In genomic region chr2:17709897-17710296, GRCh38 we compare ENCODE assay signal across 21 cellular contexts.
"Had no signal": no experiment of that assay in that cellular context is flagged by ENCODE, and none has a peak within 500 bp of the region (broad histone marks: within the 10 kb centered on the region; RNA-seq: fewer than 3 reads in every experiment).

No MANE protein-coding gene starts in this region.

- H3K27ac ChIP-seq: colonic mucosa, spleen, tibial artery had no signal

- H3K4me1 ChIP-seq: colonic mucosa, spleen, tibial artery had no signal

- H3K27me3 Mint-ChIP-seq: activated CD4-positive, alpha-beta T cell treated with anti-CD3 and anti-CD28 coated beads for 36 hours; activated naive CD8-positive, alpha-beta T cell; central memory CD8-positive, alpha-beta T cell; progenitor cell of endocrine pancreas; stimulated activated memory B cell treated with anti-CD40 and anti-IgM and Interleukin-4, amounts not matched to agents 10 μg/mL and 1 μg/mL and 100 μg/mL, for 72 hours had no signal

- DNase-seq: activated CD4-positive, alpha-beta T cell treated with anti-CD3 and anti-CD28 coated beads for 36 hours; activated CD4-positive, alpha-beta T cell treated with anti-CD3 and anti-CD28 coated beads, Interleukin-2, amount 50 U/mL, for 48 hours; colonic mucosa; foreskin fibroblast; hippocampal formation; mammary epithelial cell; SK-N-SH; spleen; stimulated activated CD4-positive, alpha-beta T cell treated with anti-CD3 and anti-CD28 coated beads, Interleukin-4, amount 100 ng/mL, for 4 hours; substantia nigra; tibial artery had no signal

- H3K4me2 ChIP-seq: SK-N-SH had no signal

- H3K27ac Mint-ChIP-seq: activated CD4-positive, alpha-beta T cell treated with anti-CD3 and anti-CD28 coated beads for 36 hours; activated naive CD8-positive, alpha-beta T cell; progenitor cell of endocrine pancreas; stimulated activated memory B cell treated with anti-CD40 and anti-IgM and Interleukin-4, amounts not matched to agents 10 μg/mL and 1 μg/mL and 100 μg/mL, for 72 hours; T-helper 2 cell treated with Interferon-gamma antibody and Interleukin-4, amounts not matched to agents 5 μg/mL and 100 μg/mL, for 36 hours; WTC11 had no signal

- H3K9me3 ChIP-seq: colonic mucosa, SK-N-SH, spleen, tibial artery had no signal

- H3K4me3 ChIP-seq: colonic mucosa, spleen, tibial artery had no signal

- H3K36me3 ChIP-seq: colonic mucosa had no signal

- FAIRE-seq: islet of Langerhans, TTC549 had no signal

- H3K4me1 Mint-ChIP-seq: activated CD4-positive, alpha-beta T cell treated with anti-CD3 and anti-CD28 coated beads for 36 hours; central memory CD8-positive, alpha-beta T cell; stimulated activated memory B cell treated with anti-CD40 and anti-IgM and Interleukin-4, amounts not matched to agents 10 μg/mL and 1 μg/mL and 100 μg/mL, for 72 hours; WTC11 had no signal

- H3K27me3 ChIP-seq: colonic mucosa, spleen, tibial artery had no signal

- H3K9me3 Mint-ChIP-seq: central memory CD8-positive, alpha-beta T cell; neural crest cell; stimulated activated memory B cell treated with anti-CD40 and anti-IgM and Interleukin-4, amounts not matched to agents 10 μg/mL and 1 μg/mL and 100 μg/mL, for 72 hours; T-helper 2 cell treated with Interferon-gamma antibody and Interleukin-4, amounts not matched to agents 5 μg/mL and 100 μg/mL, for 36 hours; WTC11 had no signal

- ATAC-seq: activated CD4-positive, alpha-beta T cell treated with anti-CD3 and anti-CD28 coated beads for 36 hours; sciatic nerve; stimulated activated memory B cell treated with anti-CD40 and anti-IgM and Interleukin-4, amounts not matched to agents 10 μg/mL and 1 μg/mL and 100 μg/mL, for 72 hours; WTC11 had no signal

- H3K4me3 Mint-ChIP-seq: activated CD4-positive, alpha-beta T cell treated with anti-CD3 and anti-CD28 coated beads for 36 hours; activated naive CD8-positive, alpha-beta T cell; central memory CD8-positive, alpha-beta T cell; neural crest cell; stimulated activated memory B cell treated with anti-CD40 and anti-IgM and Interleukin-4, amounts not matched to agents 10 μg/mL and 1 μg/mL and 100 μg/mL, for 72 hours; T-helper 2 cell treated with Interferon-gamma antibody and Interleukin-4, amounts not matched to agents 5 μg/mL and 100 μg/mL, for 36 hours; WTC11 had no signal
